Comparison of ENCODE assay signal across 8 cellular contexts in genomic region chr1:225911207-225912130, GRCh38. TPM values are rescaled to one million over a fixed set of nuclear protein-coding genes. Genes with fewer than 3 reads are reported as not detected.
DNase-seq lines count a peak whose midpoint lies in the region; ATAC-seq and TF ChIP-seq lines count a peak whose summit lies in the region.

No MANE protein-coding gene starts in this region.

- no TSS peak for BruUV-seq in MCF 10A (replicated peaks; lab: Mats Ljungman, UMichigan)

- POLR2A ChIA-PET in RWPE1 (lab: Yijun Ruan, JAX; ENCODE audit: low non-redundant PET) (no interaction called here), MCF 10A (lab: Yijun Ruan, JAX) (interaction anchor here (1.0 kb wide), 1 partner anchor 12 kb away, joined by 3 read pairs; no protein-coding TSS in a partner anchor)

- no peak for DNase-seq in CD14-positive monocyte (ENCODE audit: low spot score)
- no peak for DNase-seq in RWPE1 (ENCODE audit: low spot score)
- DNase-seq in adipocyte (ENCODE audit: low read depth) = peak; percentile 51
- peak; percentile 37 to 64 (median 63) for DNase-seq in stimulated activated CD4-positive, alpha-beta T cell treated with anti-CD3 and anti-CD28 coated beads, Interleukin-12 subunit alpha, Interleukin-12 subunit beta, amount 100 ng/mL, for 48 hours (ENCODE audit: low read depth in 2 of 3, low spot score in 1 of 3)
- no peak for DNase-seq in DMS 273 treated with DMSO at 0.1 percent for 48 hours (lab: John Stamatoyannopoulos, UW)
- DNase-seq in MCF 10A (ENCODE audit: unreplicated experiment) = no peak

- H3K4me1 Mint-ChIP-seq in CD14-positive monocyte (no peaks in the 10 kb centered on the region), MCF 10A (ENCODE audit: insufficient read depth, unreplicated experiment) (no peaks in the 10 kb centered on the region)

- peak; percentile 59 for ATAC-seq in GM21825 (IDR thresholded peaks at IDR 0.05; ENCODE audit: unreplicated experiment)

- H3K4me3 Mint-ChIP-seq in CD14-positive monocyte = no peak overlapping the region
- no peak overlapping the region for H3K4me3 Mint-ChIP-seq in MCF 10A (ENCODE audit: unreplicated experiment)

- H3K4me3 ChIP-seq in adipocyte (ENCODE audit: low read length) (peak overlapping the region; percentile 38), iPS-15b (ENCODE audit: low read depth, low read length) (peak overlapping the region; percentile 13)

- H3K27me3 Mint-ChIP-seq in CD14-positive monocyte (ENCODE audit: low read depth in 3 of 3) (peaks cover 0 to 2% (median 2%) of the 10 kb centered on the region in 3 donors), MCF 10A (ENCODE audit: insufficient read depth, unreplicated experiment) (no peaks in the 10 kb centered on the region)

- no peaks in the 10 kb centered on the region for H3K9me3 ChIP-seq in adipocyte (ENCODE audit: control insufficient read depth, low read length)
- no peaks in the 10 kb centered on the region for H3K9me3 ChIP-seq in iPS-15b (ENCODE audit: control insufficient read depth, insufficient read depth, low read length)

- intact Hi-C loops in CD14-positive monocyte (cut with micrococcal nuclease) (loop anchor here (5.0 to 10.0 kb wide), 3 partner anchors 127 to 434 kb away; no protein-coding TSS in a partner anchor), MCF 10A (cut with micrococcal nuclease) (no loop called here)

- no peak overlapping the region for H3K27ac Mint-ChIP-seq in CD14-positive monocyte
- H3K27ac Mint-ChIP-seq in MCF 10A (ENCODE audit: low read depth, unreplicated experiment) = no peak overlapping the region

- H3K4me1 ChIP-seq in adipocyte (ENCODE audit: control insufficient read depth, insufficient read depth, low read length) (peaks cover 4% of the 10 kb centered on the region), iPS-15b (ENCODE audit: control insufficient read depth, insufficient read depth, low read length) (peaks cover 5% of the 10 kb centered on the region)

- H3K27me3 ChIP-seq in adipocyte (replicated peaks; ENCODE audit: control insufficient read depth, insufficient read depth, low read length) (no peaks in the 10 kb centered on the region), iPS-15b (ENCODE audit: control insufficient read depth, insufficient read depth, low read length) (peaks cover 7% of the 10 kb centered on the region)

- TF ChIP-seq CTCF in CD14-positive monocyte (IDR thresholded peaks at IDR 0.05) (peak; percentile 89), RWPE1 (conservative IDR thresholded peaks at IDR 0.05; ENCODE audit: low read depth) (peak; percentile 86), MCF 10A (IDR thresholded peaks at IDR 0.05; ENCODE audit: unreplicated experiment) (no peak)

- CTCF ChIA-PET in RWPE1 (lab: Yijun Ruan, JAX) = interaction anchor here (0.5 to 1.8 kb wide), 11 partner anchors 8 to 202 kb away, joined by 3 to 6 read pairs (median 4); partner anchors contain the start of gene SRP9
- CTCF ChIA-PET in MCF 10A (lab: Yijun Ruan, JAX) = interaction anchor here (0.6 to 0.7 kb wide), 2 partner anchors 8 to 329 kb away, joined by 3 to 4 read pairs; no protein-coding TSS in a partner anchor

- H3K36me3 ChIP-seq in adipocyte (ENCODE audit: control insufficient read depth, insufficient read depth, low read length, severe bottlenecking) = no peaks in the 10 kb centered on the region
- H3K36me3 ChIP-seq in iPS-15b (ENCODE audit: control insufficient read depth, insufficient read depth, low read length) = peaks cover under 1% of the 10 kb centered on the region

- H3K36me3 Mint-ChIP-seq in CD14-positive monocyte (peaks cover 29 to 31% of the 10 kb centered on the region in 2 donors), MCF 10A (ENCODE audit: insufficient read depth, unreplicated experiment) (peaks cover 5% of the 10 kb centered on the region)

- H3K27ac ChIP-seq in RWPE1 = no peak overlapping the region

- peaks cover 0 to 3% (median 0%) of the 10 kb centered on the region in 7 donors for H3K9me3 Mint-ChIP-seq in CD14-positive monocyte
- H3K9me3 Mint-ChIP-seq in MCF 10A (ENCODE audit: unreplicated experiment) = no peaks in the 10 kb centered on the region

- H3K9ac ChIP-seq in adipocyte (ENCODE audit: low read length) (peak overlapping the region; percentile 64), iPS-15b (ENCODE audit: low read depth, low read length) (no peak overlapping the region)

RNA-seq across cellular contexts. Expression of gene PYCR2, which starts 12.6 kb away (rescaled TPM):
- 10 to 100 TPM; 21.4 to 26.6 TPM for polyA plus RNA-seq in CD14-positive monocyte
- 172 and 173 TPM in 2 replicates for total RNA-seq in MCF 10A (2022)

RNA-seq across cellular contexts. Expression of gene LEFTY1, which starts 22.5 kb away (rescaled TPM):
- not detected for polyA plus RNA-seq in CD14-positive monocyte
- total RNA-seq in MCF 10A (2022) = not detected in 2 replicates

RNA-seq across cellular contexts. Expression of gene TMEM63A, which starts 29.3 kb away (rescaled TPM):
- 1 to 10 TPM; 3.0 to 5.8 TPM for polyA plus RNA-seq in CD14-positive monocyte
- total RNA-seq in MCF 10A (2022) = 52.1 and 71.2 TPM in 2 replicates

RNA-seq across cellular contexts. Expression of gene LEFTY2, which starts 29.6 kb away (rescaled TPM):
- not detected for polyA plus RNA-seq in CD14-positive monocyte
- total RNA-seq in MCF 10A (2022) = not detected in 2 replicates

Comparison
In these comparisons a context has a peak if more than half of its experiments do, and no peak if none do; other contexts are left out.
1. DNase-seq: peak in adipocyte (single experiment) and stimulated activated CD4-positive, alpha-beta T cell treated with anti-CD3 and anti-CD28 coated beads, Interleukin-12 subunit alpha, Interleukin-12 subunit beta, amount 100 ng/mL, for 48 hours (3 of 3); none in CD14-positive monocyte (single experiment), RWPE1 (single experiment), DMS 273 treated with DMSO at 0.1 percent for 48 hours (single experiment) and MCF 10A (single experiment).